ENCODE assay signal across 1 cellular context in the genomic region with DNA sequence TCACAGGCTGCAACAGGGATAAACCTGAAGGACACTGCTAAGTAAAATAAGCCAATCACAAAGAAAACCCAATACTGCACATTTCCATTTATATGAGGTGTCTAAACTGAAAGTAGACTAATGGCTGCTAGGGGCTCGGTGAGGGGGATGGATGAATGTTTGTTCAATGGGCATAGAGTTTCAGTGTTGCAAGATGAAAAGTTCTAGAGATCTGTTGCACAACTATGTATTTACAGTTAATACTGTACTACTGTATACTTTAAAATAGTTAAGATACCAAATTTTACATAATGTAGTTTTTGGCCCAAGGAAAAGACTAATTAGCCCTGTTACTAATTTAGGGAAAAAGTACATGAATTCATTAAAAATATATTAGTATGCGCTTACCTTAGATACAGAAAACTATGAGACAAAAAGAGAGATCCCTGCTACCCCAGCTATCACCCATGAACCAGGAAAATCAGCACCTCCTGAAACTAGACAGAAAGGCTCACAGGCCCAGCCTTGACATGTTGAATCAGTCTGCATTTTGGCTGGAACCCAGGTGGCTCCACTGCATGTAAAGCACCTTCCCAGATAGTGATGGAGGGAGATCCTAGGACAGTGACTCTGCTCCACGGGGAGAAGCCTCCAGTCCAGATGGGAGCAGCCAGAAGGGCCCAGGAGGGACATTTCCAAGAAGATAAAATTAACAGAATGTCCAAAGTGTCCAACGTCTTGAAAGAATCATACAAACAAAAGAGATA.
TF ChIP-seq lines count a peak whose summit lies in the region.

No MANE protein-coding gene starts in this region.

TF ChIP-seq in HepG2, 621 proteins besides CTCF, POLR2A, EP300 and RAD21:
- 0 out of 2 replicates have a peak, but pooled peaks have one; percentile 36 for TF ChIP-seq ZKSCAN8 (CRISPR knock-in tag; IDR thresholded peaks at IDR 0.05; ENCODE audit: borderline replicate concordance)
- TF ChIP-seq CEBPG (CRISPR knock-in tag; IDR thresholded peaks at IDR 0.05): peak; percentile 62
- TF ChIP-seq JUNB (CRISPR knock-in tag; IDR thresholded peaks at IDR 0.05; ENCODE audit: borderline replicate concordance): no peak
- no peak for TF ChIP-seq PHF21A (CRISPR knock-in tag; IDR thresholded peaks at IDR 0.05)
- TF ChIP-seq, protein P1, sequence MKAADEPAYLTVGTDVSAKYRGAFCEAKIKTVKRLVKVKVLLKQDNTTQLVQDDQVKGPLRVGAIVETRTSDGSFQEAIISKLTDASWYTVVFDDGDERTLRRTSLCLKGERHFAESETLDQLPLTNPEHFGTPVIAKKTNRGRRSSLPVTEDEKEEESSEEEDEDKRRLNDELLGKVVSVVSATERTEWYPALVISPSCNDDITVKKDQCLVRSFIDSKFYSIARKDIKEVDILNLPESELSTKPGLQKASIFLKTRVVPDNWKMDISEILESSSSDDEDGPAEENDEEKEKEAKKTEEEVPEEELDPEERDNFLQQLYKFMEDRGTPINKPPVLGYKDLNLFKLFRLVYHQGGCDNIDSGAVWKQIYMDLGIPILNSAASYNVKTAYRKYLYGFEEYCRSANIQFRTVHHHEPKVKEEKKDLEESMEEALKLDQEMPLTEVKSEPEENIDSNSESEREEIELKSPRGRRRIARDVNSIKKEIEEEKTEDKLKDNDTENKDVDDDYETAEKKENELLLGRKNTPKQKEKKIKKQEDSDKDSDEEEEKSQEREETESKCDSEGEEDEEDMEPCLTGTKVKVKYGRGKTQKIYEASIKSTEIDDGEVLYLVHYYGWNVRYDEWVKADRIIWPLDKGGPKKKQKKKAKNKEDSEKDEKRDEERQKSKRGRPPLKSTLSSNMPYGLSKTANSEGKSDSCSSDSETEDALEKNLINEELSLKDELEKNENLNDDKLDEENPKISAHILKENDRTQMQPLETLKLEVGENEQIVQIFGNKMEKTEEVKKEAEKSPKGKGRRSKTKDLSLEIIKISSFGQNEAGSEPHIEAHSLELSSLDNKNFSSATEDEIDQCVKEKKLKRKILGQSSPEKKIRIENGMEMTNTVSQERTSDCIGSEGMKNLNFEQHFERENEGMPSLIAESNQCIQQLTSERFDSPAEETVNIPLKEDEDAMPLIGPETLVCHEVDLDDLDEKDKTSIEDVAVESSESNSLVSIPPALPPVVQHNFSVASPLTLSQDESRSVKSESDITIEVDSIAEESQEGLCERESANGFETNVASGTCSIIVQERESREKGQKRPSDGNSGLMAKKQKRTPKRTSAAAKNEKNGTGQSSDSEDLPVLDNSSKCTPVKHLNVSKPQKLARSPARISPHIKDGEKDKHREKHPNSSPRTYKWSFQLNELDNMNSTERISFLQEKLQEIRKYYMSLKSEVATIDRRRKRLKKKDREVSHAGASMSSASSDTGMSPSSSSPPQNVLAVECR (CRISPR knock-in tag; IDR thresholded peaks at IDR 0.05; ENCODE audit: borderline replicate concordance): no peak
- TF ChIP-seq BCL6 (CRISPR knock-in tag; IDR thresholded peaks at IDR 0.05): no peak
- peak; percentile 83 for TF ChIP-seq SIX1 (CRISPR knock-in tag; IDR thresholded peaks at IDR 0.05; ENCODE audit: borderline replicate concordance)
- TF ChIP-seq FOXP1 (IDR thresholded peaks at IDR 0.05): no peak
- TF ChIP-seq FOXP1 (CRISPR knock-in tag; IDR thresholded peaks at IDR 0.05): peak; percentile 33; the same call in 1 of the 2 replicates
- TF ChIP-seq, protein P2, sequence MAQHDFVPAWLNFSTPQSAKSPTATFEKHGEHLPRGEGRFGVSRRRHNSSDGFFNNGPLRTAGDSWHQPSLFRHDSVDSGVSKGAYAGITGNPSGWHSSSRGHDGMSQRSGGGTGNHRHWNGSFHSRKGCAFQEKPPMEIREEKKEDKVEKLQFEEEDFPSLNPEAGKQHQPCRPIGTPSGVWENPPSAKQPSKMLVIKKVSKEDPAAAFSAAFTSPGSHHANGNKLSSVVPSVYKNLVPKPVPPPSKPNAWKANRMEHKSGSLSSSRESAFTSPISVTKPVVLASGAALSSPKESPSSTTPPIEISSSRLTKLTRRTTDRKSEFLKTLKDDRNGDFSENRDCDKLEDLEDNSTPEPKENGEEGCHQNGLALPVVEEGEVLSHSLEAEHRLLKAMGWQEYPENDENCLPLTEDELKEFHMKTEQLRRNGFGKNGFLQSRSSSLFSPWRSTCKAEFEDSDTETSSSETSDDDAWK (CRISPR knock-in tag; IDR thresholded peaks at IDR 0.05): no peak
- peak; percentile 59; the same call in 1 of the 2 replicates for TF ChIP-seq GATAD2A (CRISPR knock-in tag; IDR thresholded peaks at IDR 0.05)
- TF ChIP-seq ZNF546 (CRISPR knock-in tag; conservative IDR thresholded peaks at IDR 0.05): no peak
- TF ChIP-seq CREB1 (IDR thresholded peaks at IDR 0.05): no peak
- no peak for TF ChIP-seq CREB1 (CRISPR knock-in tag; IDR thresholded peaks at IDR 0.05)
- TF ChIP-seq SIX4 (CRISPR knock-in tag; IDR thresholded peaks at IDR 0.05): peak; percentile 20; the same call in 1 of the 2 replicates
- peak; percentile 88; the same call in 1 of the 2 replicates for TF ChIP-seq CEBPB (IDR thresholded peaks at IDR 0.05; ENCODE audit: borderline replicate concordance, low read depth, low read length)
- no peak for TF ChIP-seq MZF1 (CRISPR knock-in tag; IDR thresholded peaks at IDR 0.05; ENCODE audit: borderline replicate concordance)
- TF ChIP-seq, protein P3, sequence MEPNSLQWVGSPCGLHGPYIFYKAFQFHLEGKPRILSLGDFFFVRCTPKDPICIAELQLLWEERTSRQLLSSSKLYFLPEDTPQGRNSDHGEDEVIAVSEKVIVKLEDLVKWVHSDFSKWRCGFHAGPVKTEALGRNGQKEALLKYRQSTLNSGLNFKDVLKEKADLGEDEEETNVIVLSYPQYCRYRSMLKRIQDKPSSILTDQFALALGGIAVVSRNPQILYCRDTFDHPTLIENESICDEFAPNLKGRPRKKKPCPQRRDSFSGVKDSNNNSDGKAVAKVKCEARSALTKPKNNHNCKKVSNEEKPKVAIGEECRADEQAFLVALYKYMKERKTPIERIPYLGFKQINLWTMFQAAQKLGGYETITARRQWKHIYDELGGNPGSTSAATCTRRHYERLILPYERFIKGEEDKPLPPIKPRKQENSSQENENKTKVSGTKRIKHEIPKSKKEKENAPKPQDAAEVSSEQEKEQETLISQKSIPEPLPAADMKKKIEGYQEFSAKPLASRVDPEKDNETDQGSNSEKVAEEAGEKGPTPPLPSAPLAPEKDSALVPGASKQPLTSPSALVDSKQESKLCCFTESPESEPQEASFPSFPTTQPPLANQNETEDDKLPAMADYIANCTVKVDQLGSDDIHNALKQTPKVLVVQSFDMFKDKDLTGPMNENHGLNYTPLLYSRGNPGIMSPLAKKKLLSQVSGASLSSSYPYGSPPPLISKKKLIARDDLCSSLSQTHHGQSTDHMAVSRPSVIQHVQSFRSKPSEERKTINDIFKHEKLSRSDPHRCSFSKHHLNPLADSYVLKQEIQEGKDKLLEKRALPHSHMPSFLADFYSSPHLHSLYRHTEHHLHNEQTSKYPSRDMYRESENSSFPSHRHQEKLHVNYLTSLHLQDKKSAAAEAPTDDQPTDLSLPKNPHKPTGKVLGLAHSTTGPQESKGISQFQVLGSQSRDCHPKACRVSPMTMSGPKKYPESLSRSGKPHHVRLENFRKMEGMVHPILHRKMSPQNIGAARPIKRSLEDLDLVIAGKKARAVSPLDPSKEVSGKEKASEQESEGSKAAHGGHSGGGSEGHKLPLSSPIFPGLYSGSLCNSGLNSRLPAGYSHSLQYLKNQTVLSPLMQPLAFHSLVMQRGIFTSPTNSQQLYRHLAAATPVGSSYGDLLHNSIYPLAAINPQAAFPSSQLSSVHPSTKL (CRISPR knock-in tag; IDR thresholded peaks at IDR 0.05): peak; percentile 27; the same call in 1 of the 2 replicates
- no peak for TF ChIP-seq SAP130 (CRISPR knock-in tag; IDR thresholded peaks at IDR 0.05; ENCODE audit: low read depth)
